ENCODE assay signal across 8 cellular contexts in the genomic region with DNA sequence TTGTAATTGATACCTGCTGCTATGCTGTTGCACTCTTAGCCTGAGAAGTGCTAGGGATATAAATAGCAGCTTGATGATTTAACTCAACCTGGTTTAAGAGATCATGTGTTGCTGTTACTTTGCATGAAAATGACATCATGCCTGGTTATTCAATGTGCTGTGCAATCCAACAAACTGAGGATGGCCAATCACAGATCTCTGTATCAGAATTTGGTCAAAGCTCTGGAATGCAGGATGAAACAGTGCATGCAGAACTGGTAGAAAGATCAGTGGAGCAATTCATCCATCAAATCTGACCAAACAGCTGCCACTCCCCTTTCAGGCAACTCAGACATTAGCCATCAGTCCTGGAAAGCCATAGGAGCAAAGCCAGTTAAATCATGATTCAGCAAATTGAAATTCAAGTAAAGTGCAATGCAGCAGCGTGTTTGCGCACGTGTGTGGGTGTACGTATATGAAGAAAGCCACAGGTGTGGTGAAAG.
DNase-seq lines count a peak whose midpoint lies in the region; ATAC-seq and TF ChIP-seq lines count a peak whose summit lies in the region.

No MANE protein-coding gene starts in this region.

- no peak overlapping the region for H2AFZ ChIP-seq in SK-N-SH (ENCODE audit: low read depth)
- H2AFZ ChIP-seq in KMS-11 (ENCODE audit: low read depth): peak overlapping the region; percentile 19; the same call in 1 of the 2 replicates

- no peaks in the 10 kb centered on the region for H3K27me3 Mint-ChIP-seq in stimulated activated memory B cell treated with anti-CD40 and anti-IgM and Interleukin-4, amounts not matched to agents 10 μg/mL and 1 μg/mL and 100 μg/mL, for 72 hours
- H3K27me3 Mint-ChIP-seq in activated T-cell treated with anti-CD3 and anti-CD28 coated beads, Interleukin-2, amount 50 U/mL, for 24 hours: no peaks in the 10 kb centered on the region

- DNase-seq in SK-N-SH: no peak
- DNase-seq in fibroblast of mammary gland (ENCODE audit: low read depth): peak; percentile 93
- no peak for DNase-seq in activated T-cell treated with anti-CD3 and anti-CD28 coated beads, Interleukin-2, amount 50 U/mL, for 24 hours
- DNase-seq in LoVo (ENCODE audit: low spot score): no peak
- DNase-seq in activated CD4-positive, alpha-beta T cell treated with anti-CD3 and anti-CD28 coated beads, Interleukin-2, amount 50 U/mL, for 48 hours: no peak

- no peak for TF ChIP-seq RAD21 in SK-N-SH (IDR thresholded peaks at IDR 0.05; ENCODE audit: low read length)

- H3K27ac Mint-ChIP-seq in stimulated activated memory B cell treated with anti-CD40 and anti-IgM and Interleukin-4, amounts not matched to agents 10 μg/mL and 1 μg/mL and 100 μg/mL, for 72 hours: peak overlapping the region; percentile 24
- no peak overlapping the region for H3K27ac Mint-ChIP-seq in activated T-cell treated with anti-CD3 and anti-CD28 coated beads, Interleukin-2, amount 50 U/mL, for 24 hours

- CTCF ChIA-PET in SK-N-SH (lab: Yijun Ruan, JAX): interaction anchor here (1.0 kb wide), 1 partner anchor 19 kb away, joined by 3 read pairs; no protein-coding TSS in a partner anchor

- H3K79me2 ChIP-seq in SK-N-SH (ENCODE audit: insufficient read depth) (no peaks in the 10 kb centered on the region), KMS-11 (ENCODE audit: insufficient read depth, low read depth) (no peaks in the 10 kb centered on the region)

- H3K4me1 Mint-ChIP-seq in stimulated activated memory B cell treated with anti-CD40 and anti-IgM and Interleukin-4, amounts not matched to agents 10 μg/mL and 1 μg/mL and 100 μg/mL, for 72 hours: peaks cover 54% of the 10 kb centered on the region
- peaks cover 32% of the 10 kb centered on the region for H3K4me1 Mint-ChIP-seq in activated T-cell treated with anti-CD3 and anti-CD28 coated beads, Interleukin-2, amount 50 U/mL, for 24 hours (ENCODE audit: low read depth)

- no peaks in the 10 kb centered on the region for H3K9me2 ChIP-seq in SK-N-SH

- H3K27ac ChIP-seq in SK-N-SH (ENCODE audit: low read depth in 2 of 2, low read length in 1 of 2) (no peak overlapping the region), KMS-11 (peak overlapping the region; percentile 58)

- no peaks in the 10 kb centered on the region for H3K36me3 Mint-ChIP-seq in stimulated activated memory B cell treated with anti-CD40 and anti-IgM and Interleukin-4, amounts not matched to agents 10 μg/mL and 1 μg/mL and 100 μg/mL, for 72 hours
- H3K36me3 Mint-ChIP-seq in activated T-cell treated with anti-CD3 and anti-CD28 coated beads, Interleukin-2, amount 50 U/mL, for 24 hours (ENCODE audit: low read depth): no peaks in the 10 kb centered on the region

- no peaks in the 10 kb centered on the region for H3K4me1 ChIP-seq in SK-N-SH (ENCODE audit: control insufficient read depth in 1 of 2, insufficient read depth in 2 of 2, low read depth in 1 of 2, low read length in 1 of 2)
- peaks cover 82% of the 10 kb centered on the region for H3K4me1 ChIP-seq in KMS-11 (ENCODE audit: low read depth, poor library complexity, severe bottlenecking)

- H3K9me3 Mint-ChIP-seq in stimulated activated memory B cell treated with anti-CD40 and anti-IgM and Interleukin-4, amounts not matched to agents 10 μg/mL and 1 μg/mL and 100 μg/mL, for 72 hours: no peaks in the 10 kb centered on the region
- no peaks in the 10 kb centered on the region for H3K9me3 Mint-ChIP-seq in activated T-cell treated with anti-CD3 and anti-CD28 coated beads, Interleukin-2, amount 50 U/mL, for 24 hours

- no peak; the same call in 2 of the 3 replicates for ATAC-seq in SK-N-SH treated with all-trans-retinoic acid at 6 μM for 48 hours
- ATAC-seq in stimulated activated memory B cell treated with anti-CD40 and anti-IgM and Interleukin-4, amounts not matched to agents 10 μg/mL and 1 μg/mL and 100 μg/mL, for 72 hours: peak; percentile 58

- H4K20me1 ChIP-seq in SK-N-SH (ENCODE audit: insufficient read depth) (no peaks in the 10 kb centered on the region), KMS-11 (ENCODE audit: insufficient read depth) (no peaks in the 10 kb centered on the region)

- TF ChIP-seq CTCF in SK-N-SH (IDR thresholded peaks at IDR 0.05): no peak
- no peak for TF ChIP-seq CTCF in KMS-11 (conservative IDR thresholded peaks at IDR 0.05; ENCODE audit: low read depth, low read length)
- no peak for TF ChIP-seq CTCF in fibroblast of mammary gland (conservative IDR thresholded peaks at IDR 0.05; ENCODE audit: control insufficient read depth, insufficient read depth, low read depth, low read length)

- H3K9me3 ChIP-seq in SK-N-SH: no peaks in the 10 kb centered on the region

- H3K4me3 ChIP-seq in SK-N-SH (ENCODE audit: low read depth in 2 of 2, low read length in 1 of 2): no peak overlapping the region
- H3K4me3 ChIP-seq in KMS-11 (IDR thresholded peaks at IDR 0.05; ENCODE audit: insufficient read depth, low read depth, low read length): peak overlapping the region; percentile 69
- H3K4me3 ChIP-seq in fibroblast of mammary gland (ENCODE audit: control insufficient read depth, low read depth, low read length): no peak overlapping the region

- H3K4me2 ChIP-seq in SK-N-SH (no peak overlapping the region), KMS-11 (peak overlapping the region; percentile 54)

- no peak for TF ChIP-seq EP300 in SK-N-SH (IDR thresholded peaks at IDR 0.05; ENCODE audit: borderline replicate concordance in 1 of 2, low read depth in 1 of 2, low read length in 1 of 2)

- 14% methylated on average over 4 of the region's 4 CpGs for WGBS in SK-N-SH (ENCODE audit: low lambda C conversion rate)

- H3K9ac ChIP-seq in SK-N-SH (no peak overlapping the region), KMS-11 (peak overlapping the region; percentile 22; the same call in 1 of the 2 replicates)

- H3F3A ChIP-seq in SK-N-SH (replicated peaks; ENCODE audit: insufficient read depth): no peaks in the 10 kb centered on the region

- H3K36me3 ChIP-seq in SK-N-SH (replicated peaks in 1 of 2; ENCODE audit: control insufficient read depth in 1 of 2, insufficient read depth in 2 of 2, low read length in 1 of 2) (no peaks in the 10 kb centered on the region), KMS-11 (ENCODE audit: insufficient read depth) (no peaks in the 10 kb centered on the region)

- H3K27me3 ChIP-seq in SK-N-SH (ENCODE audit: insufficient read depth) (no peaks in the 10 kb centered on the region), KMS-11 (ENCODE audit: insufficient read depth, low read depth) (no peaks in the 10 kb centered on the region)

- POLR2A ChIA-PET in SK-N-SH (lab: Yijun Ruan, JAX): no interaction called here

- no peak overlapping the region for H3K4me3 Mint-ChIP-seq in stimulated activated memory B cell treated with anti-CD40 and anti-IgM and Interleukin-4, amounts not matched to agents 10 μg/mL and 1 μg/mL and 100 μg/mL, for 72 hours
- H3K4me3 Mint-ChIP-seq in activated T-cell treated with anti-CD3 and anti-CD28 coated beads, Interleukin-2, amount 50 U/mL, for 24 hours: no peak overlapping the region

TF ChIP-seq in SK-N-SH, 30 proteins besides CTCF, POLR2A, EP300 and RAD21:
- TF ChIP-seq, protein P1, sequence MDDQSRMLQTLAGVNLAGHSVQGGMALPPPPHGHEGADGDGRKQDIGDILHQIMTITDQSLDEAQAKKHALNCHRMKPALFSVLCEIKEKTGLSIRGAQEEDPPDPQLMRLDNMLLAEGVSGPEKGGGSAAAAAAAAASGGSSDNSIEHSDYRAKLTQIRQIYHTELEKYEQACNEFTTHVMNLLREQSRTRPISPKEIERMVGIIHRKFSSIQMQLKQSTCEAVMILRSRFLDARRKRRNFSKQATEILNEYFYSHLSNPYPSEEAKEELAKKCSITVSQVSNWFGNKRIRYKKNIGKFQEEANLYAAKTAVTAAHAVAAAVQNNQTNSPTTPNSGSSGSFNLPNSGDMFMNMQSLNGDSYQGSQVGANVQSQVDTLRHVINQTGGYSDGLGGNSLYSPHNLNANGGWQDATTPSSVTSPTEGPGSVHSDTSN (IDR thresholded peaks at IDR 0.05): peak; percentile 27; the same call in 1 of the 2 replicates
- TF ChIP-seq TEAD4 (IDR thresholded peaks at IDR 0.05; ENCODE audit: borderline replicate concordance, insufficient read depth): no peak
TF ChIP-seq in SK-N-SH: peak in this region for 1.

TF ChIP-seq in SK-N-SH treated with all-trans-retinoic acid at 6 μM for 48 hours, 23 proteins besides CTCF, POLR2A, EP300 and RAD21:
- TF ChIP-seq TOX (CRISPR knock-in tag; IDR thresholded peaks at IDR 0.05; ENCODE audit: borderline replicate concordance) (no peak), GLIS3 (CRISPR knock-in tag; IDR thresholded peaks at IDR 0.05) (no peak)
- TF ChIP-seq, protein P2, sequence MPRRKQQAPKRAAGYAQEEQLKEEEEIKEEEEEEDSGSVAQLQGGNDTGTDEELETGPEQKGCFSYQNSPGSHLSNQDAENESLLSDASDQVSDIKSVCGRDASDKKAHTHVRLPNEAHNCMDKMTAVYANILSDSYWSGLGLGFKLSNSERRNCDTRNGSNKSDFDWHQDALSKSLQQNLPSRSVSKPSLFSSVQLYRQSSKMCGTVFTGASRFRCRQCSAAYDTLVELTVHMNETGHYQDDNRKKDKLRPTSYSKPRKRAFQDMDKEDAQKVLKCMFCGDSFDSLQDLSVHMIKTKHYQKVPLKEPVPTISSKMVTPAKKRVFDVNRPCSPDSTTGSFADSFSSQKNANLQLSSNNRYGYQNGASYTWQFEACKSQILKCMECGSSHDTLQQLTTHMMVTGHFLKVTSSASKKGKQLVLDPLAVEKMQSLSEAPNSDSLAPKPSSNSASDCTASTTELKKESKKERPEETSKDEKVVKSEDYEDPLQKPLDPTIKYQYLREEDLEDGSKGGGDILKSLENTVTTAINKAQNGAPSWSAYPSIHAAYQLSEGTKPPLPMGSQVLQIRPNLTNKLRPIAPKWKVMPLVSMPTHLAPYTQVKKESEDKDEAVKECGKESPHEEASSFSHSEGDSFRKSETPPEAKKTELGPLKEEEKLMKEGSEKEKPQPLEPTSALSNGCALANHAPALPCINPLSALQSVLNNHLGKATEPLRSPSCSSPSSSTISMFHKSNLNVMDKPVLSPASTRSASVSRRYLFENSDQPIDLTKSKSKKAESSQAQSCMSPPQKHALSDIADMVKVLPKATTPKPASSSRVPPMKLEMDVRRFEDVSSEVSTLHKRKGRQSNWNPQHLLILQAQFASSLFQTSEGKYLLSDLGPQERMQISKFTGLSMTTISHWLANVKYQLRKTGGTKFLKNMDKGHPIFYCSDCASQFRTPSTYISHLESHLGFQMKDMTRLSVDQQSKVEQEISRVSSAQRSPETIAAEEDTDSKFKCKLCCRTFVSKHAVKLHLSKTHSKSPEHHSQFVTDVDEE (CRISPR knock-in tag; IDR thresholded peaks at IDR 0.05): no peak
